ENCODE assay signal across 1 cellular context in genomic region chr18:50853863-50854271, GRCh38.
TF ChIP-seq lines count a peak whose summit lies in the region.

No MANE protein-coding gene starts in this region.

TF ChIP-seq in HepG2, 621 proteins besides CTCF, POLR2A, EP300 and RAD21:
- TF ChIP-seq MAFK (conservative IDR thresholded peaks at IDR 0.05 in 1 of 2, IDR thresholded peaks at IDR 0.05 in 1 of 2; ENCODE audit: low read length in 2 of 2): peak; percentile 72 to 74
- TF ChIP-seq, protein P1, sequence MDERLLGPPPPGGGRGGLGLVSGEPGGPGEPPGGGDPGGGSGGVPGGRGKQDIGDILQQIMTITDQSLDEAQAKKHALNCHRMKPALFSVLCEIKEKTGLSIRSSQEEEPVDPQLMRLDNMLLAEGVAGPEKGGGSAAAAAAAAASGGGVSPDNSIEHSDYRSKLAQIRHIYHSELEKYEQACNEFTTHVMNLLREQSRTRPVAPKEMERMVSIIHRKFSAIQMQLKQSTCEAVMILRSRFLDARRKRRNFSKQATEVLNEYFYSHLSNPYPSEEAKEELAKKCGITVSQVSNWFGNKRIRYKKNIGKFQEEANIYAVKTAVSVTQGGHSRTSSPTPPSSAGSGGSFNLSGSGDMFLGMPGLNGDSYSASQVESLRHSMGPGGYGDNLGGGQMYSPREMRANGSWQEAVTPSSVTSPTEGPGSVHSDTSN (CRISPR knock-in tag; IDR thresholded peaks at IDR 0.05): no peak
- TF ChIP-seq, protein P2, sequence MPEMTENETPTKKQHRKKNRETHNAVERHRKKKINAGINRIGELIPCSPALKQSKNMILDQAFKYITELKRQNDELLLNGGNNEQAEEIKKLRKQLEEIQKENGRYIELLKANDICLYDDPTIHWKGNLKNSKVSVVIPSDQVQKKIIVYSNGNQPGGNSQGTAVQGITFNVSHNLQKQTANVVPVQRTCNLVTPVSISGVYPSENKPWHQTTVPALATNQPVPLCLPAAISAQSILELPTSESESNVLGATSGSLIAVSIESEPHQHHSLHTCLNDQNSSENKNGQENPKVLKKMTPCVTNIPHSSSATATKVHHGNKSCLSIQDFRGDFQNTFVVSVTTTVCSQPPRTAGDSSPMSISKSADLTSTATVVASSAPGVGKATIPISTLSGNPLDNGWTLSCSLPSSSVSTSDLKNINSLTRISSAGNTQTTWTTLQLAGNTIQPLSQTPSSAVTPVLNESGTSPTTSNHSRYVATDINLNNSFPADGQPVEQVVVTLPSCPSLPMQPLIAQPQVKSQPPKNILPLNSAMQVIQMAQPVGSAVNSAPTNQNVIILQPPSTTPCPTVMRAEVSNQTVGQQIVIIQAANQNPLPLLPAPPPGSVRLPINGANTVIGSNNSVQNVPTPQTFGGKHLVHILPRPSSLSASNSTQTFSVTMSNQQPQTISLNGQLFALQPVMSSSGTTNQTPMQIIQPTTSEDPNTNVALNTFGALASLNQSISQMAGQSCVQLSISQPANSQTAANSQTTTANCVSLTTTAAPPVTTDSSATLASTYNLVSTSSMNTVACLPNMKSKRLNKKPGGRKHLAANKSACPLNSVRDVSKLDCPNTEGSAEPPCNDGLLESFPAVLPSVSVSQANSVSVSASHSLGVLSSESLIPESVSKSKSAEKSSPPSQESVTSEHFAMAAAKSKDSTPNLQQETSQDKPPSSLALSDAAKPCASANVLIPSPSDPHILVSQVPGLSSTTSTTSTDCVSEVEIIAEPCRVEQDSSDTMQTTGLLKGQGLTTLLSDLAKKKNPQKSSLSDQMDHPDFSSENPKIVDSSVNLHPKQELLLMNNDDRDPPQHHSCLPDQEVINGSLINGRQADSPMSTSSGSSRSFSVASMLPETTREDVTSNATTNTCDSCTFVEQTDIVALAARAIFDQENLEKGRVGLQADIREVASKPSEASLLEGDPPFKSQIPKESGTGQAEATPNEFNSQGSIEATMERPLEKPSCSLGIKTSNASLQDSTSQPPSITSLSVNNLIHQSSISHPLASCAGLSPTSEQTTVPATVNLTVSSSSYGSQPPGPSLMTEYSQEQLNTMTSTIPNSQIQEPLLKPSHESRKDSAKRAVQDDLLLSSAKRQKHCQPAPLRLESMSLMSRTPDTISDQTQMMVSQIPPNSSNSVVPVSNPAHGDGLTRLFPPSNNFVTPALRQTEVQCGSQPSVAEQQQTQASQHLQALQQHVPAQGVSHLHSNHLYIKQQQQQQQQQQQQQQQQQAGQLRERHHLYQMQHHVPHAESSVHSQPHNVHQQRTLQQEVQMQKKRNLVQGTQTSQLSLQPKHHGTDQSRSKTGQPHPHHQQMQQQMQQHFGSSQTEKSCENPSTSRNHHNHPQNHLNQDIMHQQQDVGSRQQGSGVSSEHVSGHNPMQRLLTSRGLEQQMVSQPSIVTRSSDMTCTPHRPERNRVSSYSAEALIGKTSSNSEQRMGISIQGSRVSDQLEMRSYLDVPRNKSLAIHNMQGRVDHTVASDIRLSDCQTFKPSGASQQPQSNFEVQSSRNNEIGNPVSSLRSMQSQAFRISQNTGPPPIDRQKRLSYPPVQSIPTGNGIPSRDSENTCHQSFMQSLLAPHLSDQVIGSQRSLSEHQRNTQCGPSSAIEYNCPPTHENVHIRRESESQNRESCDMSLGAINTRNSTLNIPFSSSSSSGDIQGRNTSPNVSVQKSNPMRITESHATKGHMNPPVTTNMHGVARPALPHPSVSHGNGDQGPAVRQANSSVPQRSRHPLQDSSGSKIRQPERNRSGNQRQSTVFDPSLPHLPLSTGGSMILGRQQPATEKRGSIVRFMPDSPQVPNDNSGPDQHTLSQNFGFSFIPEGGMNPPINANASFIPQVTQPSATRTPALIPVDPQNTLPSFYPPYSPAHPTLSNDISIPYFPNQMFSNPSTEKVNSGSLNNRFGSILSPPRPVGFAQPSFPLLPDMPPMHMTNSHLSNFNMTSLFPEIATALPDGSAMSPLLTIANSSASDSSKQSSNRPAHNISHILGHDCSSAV (CRISPR knock-in tag; IDR thresholded peaks at IDR 0.05; ENCODE audit: borderline replicate concordance): no peak
- no peak for TF ChIP-seq ZSCAN12 (CRISPR knock-in tag; IDR thresholded peaks at IDR 0.05)
- peak; percentile 41 for TF ChIP-seq XRCC5 (optimal IDR thresholded peaks at IDR 0.05; ENCODE audit: low read length)
- TF ChIP-seq, protein P3, sequence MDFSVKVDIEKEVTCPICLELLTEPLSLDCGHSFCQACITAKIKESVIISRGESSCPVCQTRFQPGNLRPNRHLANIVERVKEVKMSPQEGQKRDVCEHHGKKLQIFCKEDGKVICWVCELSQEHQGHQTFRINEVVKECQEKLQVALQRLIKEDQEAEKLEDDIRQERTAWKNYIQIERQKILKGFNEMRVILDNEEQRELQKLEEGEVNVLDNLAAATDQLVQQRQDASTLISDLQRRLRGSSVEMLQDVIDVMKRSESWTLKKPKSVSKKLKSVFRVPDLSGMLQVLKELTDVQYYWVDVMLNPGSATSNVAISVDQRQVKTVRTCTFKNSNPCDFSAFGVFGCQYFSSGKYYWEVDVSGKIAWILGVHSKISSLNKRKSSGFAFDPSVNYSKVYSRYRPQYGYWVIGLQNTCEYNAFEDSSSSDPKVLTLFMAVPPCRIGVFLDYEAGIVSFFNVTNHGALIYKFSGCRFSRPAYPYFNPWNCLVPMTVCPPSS (IDR thresholded peaks at IDR 0.05): no peak
- TF ChIP-seq KMT2A (CRISPR knock-in tag; IDR thresholded peaks at IDR 0.05): no peak
- TF ChIP-seq, protein P4, sequence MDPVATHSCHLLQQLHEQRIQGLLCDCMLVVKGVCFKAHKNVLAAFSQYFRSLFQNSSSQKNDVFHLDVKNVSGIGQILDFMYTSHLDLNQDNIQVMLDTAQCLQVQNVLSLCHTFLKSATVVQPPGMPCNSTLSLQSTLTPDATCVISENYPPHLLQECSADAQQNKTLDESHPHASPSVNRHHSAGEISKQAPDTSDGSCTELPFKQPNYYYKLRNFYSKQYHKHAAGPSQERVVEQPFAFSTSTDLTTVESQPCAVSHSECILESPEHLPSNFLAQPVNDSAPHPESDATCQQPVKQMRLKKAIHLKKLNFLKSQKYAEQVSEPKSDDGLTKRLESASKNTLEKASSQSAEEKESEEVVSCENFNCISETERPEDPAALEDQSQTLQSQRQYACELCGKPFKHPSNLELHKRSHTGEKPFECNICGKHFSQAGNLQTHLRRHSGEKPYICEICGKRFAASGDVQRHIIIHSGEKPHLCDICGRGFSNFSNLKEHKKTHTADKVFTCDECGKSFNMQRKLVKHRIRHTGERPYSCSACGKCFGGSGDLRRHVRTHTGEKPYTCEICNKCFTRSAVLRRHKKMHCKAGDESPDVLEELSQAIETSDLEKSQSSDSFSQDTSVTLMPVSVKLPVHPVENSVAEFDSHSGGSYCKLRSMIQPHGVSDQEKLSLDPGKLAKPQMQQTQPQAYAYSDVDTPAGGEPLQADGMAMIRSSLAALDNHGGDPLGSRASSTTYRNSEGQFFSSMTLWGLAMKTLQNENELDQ (CRISPR knock-in tag; IDR thresholded peaks at IDR 0.05; ENCODE audit: borderline replicate concordance): no peak
- peak; percentile 81; the same call in 1 of the 2 replicates for TF ChIP-seq RBAK (CRISPR knock-in tag; IDR thresholded peaks at IDR 0.05)
- no peak for TF ChIP-seq ZNF331 (CRISPR knock-in tag; IDR thresholded peaks at IDR 0.05)
- peak; percentile 62 for TF ChIP-seq MAFF (IDR thresholded peaks at IDR 0.05; ENCODE audit: low read depth, low read length)
- 0 out of 2 replicates have a peak, but pooled peaks have one; percentile 9 for TF ChIP-seq GATAD2A (CRISPR knock-in tag; IDR thresholded peaks at IDR 0.05)
- peak; percentile 38; the same call in 1 of the 2 replicates for TF ChIP-seq CEBPG (CRISPR knock-in tag; IDR thresholded peaks at IDR 0.05)
- no peak for TF ChIP-seq ZNF766 (CRISPR knock-in tag; IDR thresholded peaks at IDR 0.05; ENCODE audit: borderline replicate concordance)
- TF ChIP-seq FOSL2 (CRISPR knock-in tag; IDR thresholded peaks at IDR 0.05): peak; percentile 25; the same call in 1 of the 2 replicates
TF ChIP-seq in HepG2: peak in this region for 7.
